Comparison of ENCODE assay signal across 8 cellular contexts in the genomic region with DNA sequence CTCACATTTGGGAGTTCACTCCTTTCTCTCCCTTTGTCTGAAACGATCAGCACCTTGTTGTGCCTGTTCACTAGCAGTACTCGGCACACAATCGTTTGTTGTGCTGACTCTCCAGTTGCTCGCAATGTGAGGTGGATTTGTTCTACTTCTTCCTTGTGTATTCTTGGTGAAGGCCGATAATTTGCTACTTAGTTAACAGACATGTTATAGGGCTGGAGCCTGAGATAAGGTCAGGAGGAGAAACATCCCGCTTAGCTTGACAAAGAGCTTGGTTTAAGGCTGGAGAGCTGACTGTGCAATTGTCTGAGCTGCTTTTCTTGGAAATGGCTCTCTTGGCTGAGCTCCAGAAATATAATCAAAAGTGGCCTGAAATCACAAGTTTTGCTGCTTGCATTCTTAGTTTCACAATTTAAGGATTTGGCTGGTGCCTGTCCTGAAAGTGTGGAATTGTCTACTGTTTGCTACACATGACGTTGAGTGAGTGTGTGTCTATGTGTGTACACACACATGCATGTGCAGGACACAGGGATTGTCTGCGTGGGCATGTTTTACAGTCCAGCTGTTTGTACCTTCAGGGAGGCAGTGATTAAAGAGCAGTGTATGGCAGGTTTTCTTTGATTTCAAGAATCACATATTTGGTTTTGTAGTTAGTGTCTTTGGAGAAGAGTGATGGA.
DNase-seq lines count a peak whose midpoint lies in the region; ATAC-seq and TF ChIP-seq lines count a peak whose summit lies in the region.

No MANE protein-coding gene starts in this region.

- peak overlapping the region; percentile 95 for H3K27ac Mint-ChIP-seq in activated CD4-positive, alpha-beta memory T cell treated with anti-CD3 and anti-CD28 coated beads for 36 hours

- no peaks in the 10 kb centered on the region for H3K36me3 Mint-ChIP-seq in activated CD4-positive, alpha-beta memory T cell treated with anti-CD3 and anti-CD28 coated beads for 36 hours

- peaks cover 56% of the 10 kb centered on the region for H3K4me1 Mint-ChIP-seq in activated CD4-positive, alpha-beta memory T cell treated with anti-CD3 and anti-CD28 coated beads for 36 hours (ENCODE audit: low read depth)

- H3K4me3 ChIP-seq in left ventricle myocardium inferior (no peak overlapping the region), stomach smooth muscle (ENCODE audit: low read length in 2 of 2) (peak overlapping the region in 1 of 2 donors; percentile 29)

- H3K27me3 ChIP-seq in left ventricle myocardium inferior (ENCODE audit: low read depth) (no peaks in the 10 kb centered on the region), stomach smooth muscle (ENCODE audit: control insufficient read depth in 1 of 2, insufficient read depth in 2 of 2, low read length in 2 of 2) (no peaks in the 10 kb centered on the region)

- POLR2A ChIA-PET in activated CD4-positive, alpha-beta memory T cell treated with anti-CD3 and anti-CD28 coated beads for 36 hours (lab: Charles Lee) = interaction anchor here (0.8 to 4.9 kb wide), 25 partner anchors 9 to 350 kb away, joined by 3 to 162 read pairs (median 9); a partner anchor contains a TSS

- peak overlapping the region; percentile 65 for H3K27ac ChIP-seq in left ventricle myocardium inferior (replicated peaks)
- peak overlapping the region; percentile 49 for H3K27ac ChIP-seq in stomach smooth muscle (ENCODE audit: low read length)

- H3K36me3 ChIP-seq in left ventricle myocardium inferior = no peaks in the 10 kb centered on the region
- H3K36me3 ChIP-seq in stomach smooth muscle (ENCODE audit: control insufficient read depth in 2 of 2, insufficient read depth in 2 of 2, low read length in 2 of 2) = no peaks in the 10 kb centered on the region

- no peaks in the 10 kb centered on the region for H3K27me3 Mint-ChIP-seq in activated CD4-positive, alpha-beta memory T cell treated with anti-CD3 and anti-CD28 coated beads for 36 hours

- DNase-seq in activated CD4-positive, alpha-beta memory T cell treated with anti-CD3 and anti-CD28 coated beads for 36 hours = no peak
- DNase-seq in left ventricle myocardium inferior (no peak), COLO668 (lab: John Stamatoyannopoulos, UW; ENCODE audit: unreplicated experiment) (no peak), anterior cingulate cortex (lab: John Stamatoyannopoulos, UW) (no peak), GM19240 (ENCODE audit: insufficient read length, low spot score) (no peak)

- H3K9me3 Mint-ChIP-seq in activated CD4-positive, alpha-beta memory T cell treated with anti-CD3 and anti-CD28 coated beads for 36 hours = no peaks in the 10 kb centered on the region

- peak overlapping the region; percentile 62 for H3K4me3 Mint-ChIP-seq in activated CD4-positive, alpha-beta memory T cell treated with anti-CD3 and anti-CD28 coated beads for 36 hours

- no peak overlapping the region for H3K9ac ChIP-seq in stomach smooth muscle (ENCODE audit: low read length in 2 of 2)

- H3K4me1 ChIP-seq in left ventricle myocardium inferior (peaks cover 39% of the 10 kb centered on the region), stomach smooth muscle (ENCODE audit: control insufficient read depth, insufficient read depth, low read length) (peaks cover 36% of the 10 kb centered on the region)

- CTCF ChIA-PET in activated CD4-positive, alpha-beta memory T cell treated with anti-CD3 and anti-CD28 coated beads for 36 hours (lab: Charles Lee) = interaction anchor here (0.8 to 4.2 kb wide), 14 partner anchors 9 to 135 kb away, joined by 3 to 39 read pairs (median 5); no protein-coding TSS in a partner anchor

- H3K9me3 ChIP-seq in left ventricle myocardium inferior (replicated peaks) (no peaks in the 10 kb centered on the region), stomach smooth muscle (ENCODE audit: control insufficient read depth in 2 of 2, low read length in 2 of 2) (no peaks in the 10 kb centered on the region)

- peak; percentile 23 for ATAC-seq in GM19372 (IDR thresholded peaks at IDR 0.05; ENCODE audit: low read depth, unreplicated experiment)
- peak; percentile 10 for ATAC-seq in HG03066 (IDR thresholded peaks at IDR 0.05; ENCODE audit: low read depth, unreplicated experiment)

- intact Hi-C loops in activated CD4-positive, alpha-beta memory T cell treated with anti-CD3 and anti-CD28 coated beads for 36 hours (cut with micrococcal nuclease) = loop anchor here (1.0 to 5.0 kb wide), 12 partner anchors 14 to 552 kb away; no protein-coding TSS in a partner anchor
- intact Hi-C loops in left ventricle myocardium inferior (cut with micrococcal nuclease) = no loop called here

- TF ChIP-seq CTCF in left ventricle myocardium inferior (IDR thresholded peaks at IDR 0.05; ENCODE audit: borderline replicate concordance) = no peak
